In the genomic region with DNA sequence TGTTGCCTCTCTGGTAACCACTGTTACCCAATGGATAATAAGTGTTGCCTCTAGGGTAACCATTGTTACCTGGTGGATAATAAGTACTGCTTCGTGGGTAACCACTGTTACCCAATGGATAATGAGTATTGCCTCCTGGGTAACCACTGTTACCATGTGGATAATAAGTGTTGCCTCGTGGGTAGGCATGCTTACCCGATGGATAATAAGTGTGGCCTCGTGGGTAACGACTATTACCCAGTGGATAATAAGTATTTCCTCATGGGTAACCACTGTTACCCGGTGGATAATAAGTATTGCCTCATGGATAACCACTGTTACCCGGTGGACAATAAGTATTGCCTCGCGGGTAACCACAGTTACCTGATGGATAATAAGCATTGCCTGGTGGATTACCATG, we compare ENCODE assay signal across 1 cellular context.
TF ChIP-seq lines count a peak whose summit lies in the region.

No MANE protein-coding gene starts in this region.

TF ChIP-seq in GM12878, 131 proteins besides CTCF, POLR2A, EP300 and RAD21 (continues in another document):
- TF ChIP-seq CBFB (IDR thresholded peaks at IDR 0.05; ENCODE audit: low read depth) (peak; percentile 31; the same call in 1 of the 2 replicates), RCOR1 (conservative IDR thresholded peaks at IDR 0.05; ENCODE audit: low read depth, low read length) (0 out of 2 replicates have a peak, but pooled peaks have one; percentile 43), ZNF24 (IDR thresholded peaks at IDR 0.05) (peak; percentile 99), NR2C1 (IDR thresholded peaks at IDR 0.05) (no peak), ZSCAN29 (IDR thresholded peaks at IDR 0.05) (peak; percentile 4; the same call in 1 of the 2 replicates), ZBED1 (IDR thresholded peaks at IDR 0.05; ENCODE audit: borderline replicate concordance) (peak; percentile 72; the same call in 1 of the 2 replicates), NR2F1 (conservative IDR thresholded peaks at IDR 0.05) (peak; percentile 25; the same call in 1 of the 2 replicates), ZNF217 (IDR thresholded peaks at IDR 0.05) (peak; percentile 70), POU2F2 (IDR thresholded peaks at IDR 0.05; ENCODE audit: borderline replicate concordance, low read depth, low read length) (peak; percentile 86), ZNF384 (IDR thresholded peaks at IDR 0.05; ENCODE audit: borderline replicate concordance, low read depth, low read length) (no peak), ZZZ3 (IDR thresholded peaks at IDR 0.05; ENCODE audit: control insufficient read depth, insufficient read length, low read depth) (no peak), NFXL1 (IDR thresholded peaks at IDR 0.05; ENCODE audit: borderline replicate concordance) (0 out of 2 replicates have a peak, but pooled peaks have one; percentile 66), PAX5 (IDR thresholded peaks at IDR 0.05; ENCODE audit: borderline replicate concordance, low read depth, low read length) (0 out of 2 replicates have a peak, but pooled peaks have one; percentile 8), DPF2 (IDR thresholded peaks at IDR 0.05) (no peak), SREBF1 (IDR thresholded peaks at IDR 0.05; ENCODE audit: low read length) (peak; percentile 81; the same call in 1 of the 2 replicates)
- TF ChIP-seq, protein P1, sequence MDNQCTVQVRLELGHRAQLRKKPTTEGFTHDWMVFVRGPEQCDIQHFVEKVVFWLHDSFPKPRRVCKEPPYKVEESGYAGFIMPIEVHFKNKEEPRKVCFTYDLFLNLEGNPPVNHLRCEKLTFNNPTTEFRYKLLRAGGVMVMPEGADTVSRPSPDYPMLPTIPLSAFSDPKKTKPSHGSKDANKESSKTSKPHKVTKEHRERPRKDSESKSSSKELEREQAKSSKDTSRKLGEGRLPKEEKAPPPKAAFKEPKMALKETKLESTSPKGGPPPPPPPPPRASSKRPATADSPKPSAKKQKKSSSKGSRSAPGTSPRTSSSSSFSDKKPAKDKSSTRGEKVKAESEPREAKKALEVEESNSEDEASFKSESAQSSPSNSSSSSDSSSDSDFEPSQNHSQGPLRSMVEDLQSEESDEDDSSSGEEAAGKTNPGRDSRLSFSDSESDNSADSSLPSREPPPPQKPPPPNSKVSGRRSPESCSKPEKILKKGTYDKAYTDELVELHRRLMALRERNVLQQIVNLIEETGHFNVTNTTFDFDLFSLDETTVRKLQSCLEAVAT (IDR thresholded peaks at IDR 0.05), result 0 out of 2 replicates have a peak, but pooled peaks have one; percentile 11
- TF ChIP-seq, protein P2, sequence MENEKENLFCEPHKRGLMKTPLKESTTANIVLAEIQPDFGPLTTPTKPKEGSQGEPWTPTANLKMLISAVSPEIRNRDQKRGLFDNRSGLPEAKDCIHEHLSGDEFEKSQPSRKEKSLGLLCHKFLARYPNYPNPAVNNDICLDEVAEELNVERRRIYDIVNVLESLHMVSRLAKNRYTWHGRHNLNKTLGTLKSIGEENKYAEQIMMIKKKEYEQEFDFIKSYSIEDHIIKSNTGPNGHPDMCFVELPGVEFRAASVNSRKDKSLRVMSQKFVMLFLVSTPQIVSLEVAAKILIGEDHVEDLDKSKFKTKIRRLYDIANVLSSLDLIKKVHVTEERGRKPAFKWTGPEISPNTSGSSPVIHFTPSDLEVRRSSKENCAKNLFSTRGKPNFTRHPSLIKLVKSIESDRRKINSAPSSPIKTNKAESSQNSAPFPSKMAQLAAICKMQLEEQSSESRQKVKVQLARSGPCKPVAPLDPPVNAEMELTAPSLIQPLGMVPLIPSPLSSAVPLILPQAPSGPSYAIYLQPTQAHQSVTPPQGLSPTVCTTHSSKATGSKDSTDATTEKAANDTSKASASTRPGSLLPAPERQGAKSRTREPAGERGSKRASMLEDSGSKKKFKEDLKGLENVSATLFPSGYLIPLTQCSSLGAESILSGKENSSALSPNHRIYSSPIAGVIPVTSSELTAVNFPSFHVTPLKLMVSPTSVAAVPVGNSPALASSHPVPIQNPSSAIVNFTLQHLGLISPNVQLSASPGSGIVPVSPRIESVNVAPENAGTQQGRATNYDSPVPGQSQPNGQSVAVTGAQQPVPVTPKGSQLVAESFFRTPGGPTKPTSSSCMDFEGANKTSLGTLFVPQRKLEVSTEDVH (IDR thresholded peaks at IDR 0.05; ENCODE audit: low read depth, partially characterized antibody), result no peak
- TF ChIP-seq, protein P3, sequence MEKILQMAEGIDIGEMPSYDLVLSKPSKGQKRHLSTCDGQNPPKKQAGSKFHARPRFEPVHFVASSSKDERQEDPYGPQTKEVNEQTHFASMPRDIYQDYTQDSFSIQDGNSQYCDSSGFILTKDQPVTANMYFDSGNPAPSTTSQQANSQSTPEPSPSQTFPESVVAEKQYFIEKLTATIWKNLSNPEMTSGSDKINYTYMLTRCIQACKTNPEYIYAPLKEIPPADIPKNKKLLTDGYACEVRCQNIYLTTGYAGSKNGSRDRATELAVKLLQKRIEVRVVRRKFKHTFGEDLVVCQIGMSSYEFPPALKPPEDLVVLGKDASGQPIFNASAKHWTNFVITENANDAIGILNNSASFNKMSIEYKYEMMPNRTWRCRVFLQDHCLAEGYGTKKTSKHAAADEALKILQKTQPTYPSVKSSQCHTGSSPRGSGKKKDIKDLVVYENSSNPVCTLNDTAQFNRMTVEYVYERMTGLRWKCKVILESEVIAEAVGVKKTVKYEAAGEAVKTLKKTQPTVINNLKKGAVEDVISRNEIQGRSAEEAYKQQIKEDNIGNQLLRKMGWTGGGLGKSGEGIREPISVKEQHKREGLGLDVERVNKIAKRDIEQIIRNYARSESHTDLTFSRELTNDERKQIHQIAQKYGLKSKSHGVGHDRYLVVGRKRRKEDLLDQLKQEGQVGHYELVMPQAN (conservative IDR thresholded peaks at IDR 0.05), result no peak
- TF ChIP-seq, protein P4, sequence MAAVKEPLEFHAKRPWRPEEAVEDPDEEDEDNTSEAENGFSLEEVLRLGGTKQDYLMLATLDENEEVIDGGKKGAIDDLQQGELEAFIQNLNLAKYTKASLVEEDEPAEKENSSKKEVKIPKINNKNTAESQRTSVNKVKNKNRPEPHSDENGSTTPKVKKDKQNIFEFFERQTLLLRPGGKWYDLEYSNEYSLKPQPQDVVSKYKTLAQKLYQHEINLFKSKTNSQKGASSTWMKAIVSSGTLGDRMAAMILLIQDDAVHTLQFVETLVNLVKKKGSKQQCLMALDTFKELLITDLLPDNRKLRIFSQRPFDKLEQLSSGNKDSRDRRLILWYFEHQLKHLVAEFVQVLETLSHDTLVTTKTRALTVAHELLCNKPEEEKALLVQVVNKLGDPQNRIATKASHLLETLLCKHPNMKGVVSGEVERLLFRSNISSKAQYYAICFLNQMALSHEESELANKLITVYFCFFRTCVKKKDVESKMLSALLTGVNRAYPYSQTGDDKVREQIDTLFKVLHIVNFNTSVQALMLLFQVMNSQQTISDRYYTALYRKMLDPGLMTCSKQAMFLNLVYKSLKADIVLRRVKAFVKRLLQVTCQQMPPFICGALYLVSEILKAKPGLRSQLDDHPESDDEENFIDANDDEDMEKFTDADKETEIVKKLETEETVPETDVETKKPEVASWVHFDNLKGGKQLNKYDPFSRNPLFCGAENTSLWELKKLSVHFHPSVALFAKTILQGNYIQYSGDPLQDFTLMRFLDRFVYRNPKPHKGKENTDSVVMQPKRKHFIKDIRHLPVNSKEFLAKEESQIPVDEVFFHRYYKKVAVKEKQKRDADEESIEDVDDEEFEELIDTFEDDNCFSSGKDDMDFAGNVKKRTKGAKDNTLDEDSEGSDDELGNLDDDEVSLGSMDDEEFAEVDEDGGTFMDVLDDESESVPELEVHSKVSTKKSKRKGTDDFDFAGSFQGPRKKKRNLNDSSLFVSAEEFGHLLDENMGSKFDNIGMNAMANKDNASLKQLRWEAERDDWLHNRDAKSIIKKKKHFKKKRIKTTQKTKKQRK (IDR thresholded peaks at IDR 0.05; ENCODE audit: low read depth, low read length), result no peak
- TF ChIP-seq, protein P5, sequence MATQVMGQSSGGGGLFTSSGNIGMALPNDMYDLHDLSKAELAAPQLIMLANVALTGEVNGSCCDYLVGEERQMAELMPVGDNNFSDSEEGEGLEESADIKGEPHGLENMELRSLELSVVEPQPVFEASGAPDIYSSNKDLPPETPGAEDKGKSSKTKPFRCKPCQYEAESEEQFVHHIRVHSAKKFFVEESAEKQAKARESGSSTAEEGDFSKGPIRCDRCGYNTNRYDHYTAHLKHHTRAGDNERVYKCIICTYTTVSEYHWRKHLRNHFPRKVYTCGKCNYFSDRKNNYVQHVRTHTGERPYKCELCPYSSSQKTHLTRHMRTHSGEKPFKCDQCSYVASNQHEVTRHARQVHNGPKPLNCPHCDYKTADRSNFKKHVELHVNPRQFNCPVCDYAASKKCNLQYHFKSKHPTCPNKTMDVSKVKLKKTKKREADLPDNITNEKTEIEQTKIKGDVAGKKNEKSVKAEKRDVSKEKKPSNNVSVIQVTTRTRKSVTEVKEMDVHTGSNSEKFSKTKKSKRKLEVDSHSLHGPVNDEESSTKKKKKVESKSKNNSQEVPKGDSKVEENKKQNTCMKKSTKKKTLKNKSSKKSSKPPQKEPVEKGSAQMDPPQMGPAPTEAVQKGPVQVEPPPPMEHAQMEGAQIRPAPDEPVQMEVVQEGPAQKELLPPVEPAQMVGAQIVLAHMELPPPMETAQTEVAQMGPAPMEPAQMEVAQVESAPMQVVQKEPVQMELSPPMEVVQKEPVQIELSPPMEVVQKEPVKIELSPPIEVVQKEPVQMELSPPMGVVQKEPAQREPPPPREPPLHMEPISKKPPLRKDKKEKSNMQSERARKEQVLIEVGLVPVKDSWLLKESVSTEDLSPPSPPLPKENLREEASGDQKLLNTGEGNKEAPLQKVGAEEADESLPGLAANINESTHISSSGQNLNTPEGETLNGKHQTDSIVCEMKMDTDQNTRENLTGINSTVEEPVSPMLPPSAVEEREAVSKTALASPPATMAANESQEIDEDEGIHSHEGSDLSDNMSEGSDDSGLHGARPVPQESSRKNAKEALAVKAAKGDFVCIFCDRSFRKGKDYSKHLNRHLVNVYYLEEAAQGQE (IDR thresholded peaks at IDR 0.05; ENCODE audit: low read depth, low read length), result 0 out of 2 replicates have a peak, but pooled peaks have one; percentile 21
- TF ChIP-seq, protein P6, sequence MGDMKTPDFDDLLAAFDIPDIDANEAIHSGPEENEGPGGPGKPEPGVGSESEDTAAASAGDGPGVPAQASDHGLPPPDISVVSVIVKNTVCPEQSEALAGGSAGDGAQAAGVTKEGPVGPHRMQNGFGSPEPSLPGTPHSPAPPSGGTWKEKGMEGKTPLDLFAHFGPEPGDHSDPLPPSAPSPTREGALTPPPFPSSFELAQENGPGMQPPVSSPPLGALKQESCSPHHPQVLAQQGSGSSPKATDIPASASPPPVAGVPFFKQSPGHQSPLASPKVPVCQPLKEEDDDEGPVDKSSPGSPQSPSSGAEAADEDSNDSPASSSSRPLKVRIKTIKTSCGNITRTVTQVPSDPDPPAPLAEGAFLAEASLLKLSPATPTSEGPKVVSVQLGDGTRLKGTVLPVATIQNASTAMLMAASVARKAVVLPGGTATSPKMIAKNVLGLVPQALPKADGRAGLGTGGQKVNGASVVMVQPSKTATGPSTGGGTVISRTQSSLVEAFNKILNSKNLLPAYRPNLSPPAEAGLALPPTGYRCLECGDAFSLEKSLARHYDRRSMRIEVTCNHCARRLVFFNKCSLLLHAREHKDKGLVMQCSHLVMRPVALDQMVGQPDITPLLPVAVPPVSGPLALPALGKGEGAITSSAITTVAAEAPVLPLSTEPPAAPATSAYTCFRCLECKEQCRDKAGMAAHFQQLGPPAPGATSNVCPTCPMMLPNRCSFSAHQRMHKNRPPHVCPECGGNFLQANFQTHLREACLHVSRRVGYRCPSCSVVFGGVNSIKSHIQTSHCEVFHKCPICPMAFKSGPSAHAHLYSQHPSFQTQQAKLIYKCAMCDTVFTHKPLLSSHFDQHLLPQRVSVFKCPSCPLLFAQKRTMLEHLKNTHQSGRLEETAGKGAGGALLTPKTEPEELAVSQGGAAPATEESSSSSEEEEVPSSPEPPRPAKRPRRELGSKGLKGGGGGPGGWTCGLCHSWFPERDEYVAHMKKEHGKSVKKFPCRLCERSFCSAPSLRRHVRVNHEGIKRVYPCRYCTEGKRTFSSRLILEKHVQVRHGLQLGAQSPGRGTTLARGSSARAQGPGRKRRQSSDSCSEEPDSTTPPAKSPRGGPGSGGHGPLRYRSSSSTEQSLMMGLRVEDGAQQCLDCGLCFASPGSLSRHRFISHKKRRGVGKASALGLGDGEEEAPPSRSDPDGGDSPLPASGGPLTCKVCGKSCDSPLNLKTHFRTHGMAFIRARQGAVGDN (IDR thresholded peaks at IDR 0.05), result peak; percentile 70
- TF ChIP-seq, protein P7, sequence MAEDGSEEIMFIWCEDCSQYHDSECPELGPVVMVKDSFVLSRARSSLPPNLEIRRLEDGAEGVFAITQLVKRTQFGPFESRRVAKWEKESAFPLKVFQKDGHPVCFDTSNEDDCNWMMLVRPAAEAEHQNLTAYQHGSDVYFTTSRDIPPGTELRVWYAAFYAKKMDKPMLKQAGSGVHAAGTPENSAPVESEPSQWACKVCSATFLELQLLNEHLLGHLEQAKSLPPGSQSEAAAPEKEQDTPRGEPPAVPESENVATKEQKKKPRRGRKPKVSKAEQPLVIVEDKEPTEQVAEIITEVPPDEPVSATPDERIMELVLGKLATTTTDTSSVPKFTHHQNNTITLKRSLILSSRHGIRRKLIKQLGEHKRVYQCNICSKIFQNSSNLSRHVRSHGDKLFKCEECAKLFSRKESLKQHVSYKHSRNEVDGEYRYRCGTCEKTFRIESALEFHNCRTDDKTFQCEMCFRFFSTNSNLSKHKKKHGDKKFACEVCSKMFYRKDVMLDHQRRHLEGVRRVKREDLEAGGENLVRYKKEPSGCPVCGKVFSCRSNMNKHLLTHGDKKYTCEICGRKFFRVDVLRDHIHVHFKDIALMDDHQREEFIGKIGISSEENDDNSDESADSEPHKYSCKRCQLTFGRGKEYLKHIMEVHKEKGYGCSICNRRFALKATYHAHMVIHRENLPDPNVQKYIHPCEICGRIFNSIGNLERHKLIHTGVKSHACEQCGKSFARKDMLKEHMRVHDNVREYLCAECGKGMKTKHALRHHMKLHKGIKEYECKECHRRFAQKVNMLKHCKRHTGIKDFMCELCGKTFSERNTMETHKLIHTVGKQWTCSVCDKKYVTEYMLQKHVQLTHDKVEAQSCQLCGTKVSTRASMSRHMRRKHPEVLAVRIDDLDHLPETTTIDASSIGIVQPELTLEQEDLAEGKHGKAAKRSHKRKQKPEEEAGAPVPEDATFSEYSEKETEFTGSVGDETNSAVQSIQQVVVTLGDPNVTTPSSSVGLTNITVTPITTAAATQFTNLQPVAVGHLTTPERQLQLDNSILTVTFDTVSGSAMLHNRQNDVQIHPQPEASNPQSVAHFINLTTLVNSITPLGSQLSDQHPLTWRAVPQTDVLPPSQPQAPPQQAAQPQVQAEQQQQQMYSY (CRISPR knock-in tag; IDR thresholded peaks at IDR 0.05), result peak; percentile 94
- TF ChIP-seq, protein P8, sequence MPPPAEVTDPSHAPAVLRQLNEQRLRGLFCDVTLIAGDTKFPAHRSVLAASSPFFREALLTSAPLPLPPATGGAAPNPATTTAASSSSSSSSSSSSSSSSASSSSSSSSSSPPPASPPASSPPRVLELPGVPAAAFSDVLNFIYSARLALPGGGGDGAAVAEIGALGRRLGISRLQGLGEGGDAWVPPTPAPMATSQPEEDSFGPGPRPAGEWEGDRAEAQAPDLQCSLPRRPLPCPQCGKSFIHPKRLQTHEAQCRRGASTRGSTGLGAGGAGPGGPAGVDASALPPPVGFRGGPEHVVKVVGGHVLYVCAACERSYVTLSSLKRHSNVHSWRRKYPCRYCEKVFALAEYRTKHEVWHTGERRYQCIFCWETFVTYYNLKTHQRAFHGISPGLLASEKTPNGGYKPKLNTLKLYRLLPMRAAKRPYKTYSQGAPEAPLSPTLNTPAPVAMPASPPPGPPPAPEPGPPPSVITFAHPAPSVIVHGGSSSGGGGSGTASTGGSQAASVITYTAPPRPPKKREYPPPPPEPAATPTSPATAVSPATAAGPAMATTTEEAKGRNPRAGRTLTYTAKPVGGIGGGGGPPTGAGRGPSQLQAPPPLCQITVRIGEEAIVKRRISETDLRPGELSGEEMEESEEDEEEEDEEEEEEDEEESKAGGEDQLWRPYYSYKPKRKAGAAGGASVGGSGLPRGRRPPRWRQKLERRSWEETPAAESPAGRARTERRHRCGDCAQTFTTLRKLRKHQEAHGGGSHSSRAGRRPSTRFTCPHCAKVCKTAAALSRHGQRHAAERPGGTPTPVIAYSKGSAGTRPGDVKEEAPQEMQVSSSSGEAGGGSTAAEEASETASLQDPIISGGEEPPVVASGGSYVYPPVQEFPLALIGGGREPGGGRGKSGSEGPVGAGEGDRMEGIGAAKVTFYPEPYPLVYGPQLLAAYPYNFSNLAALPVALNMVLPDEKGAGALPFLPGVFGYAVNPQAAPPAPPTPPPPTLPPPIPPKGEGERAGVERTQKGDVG (CRISPR knock-in tag; IDR thresholded peaks at IDR 0.05), result peak; percentile 83
